22 cellular contexts compared by ENCODE assay signal in the genomic region with DNA sequence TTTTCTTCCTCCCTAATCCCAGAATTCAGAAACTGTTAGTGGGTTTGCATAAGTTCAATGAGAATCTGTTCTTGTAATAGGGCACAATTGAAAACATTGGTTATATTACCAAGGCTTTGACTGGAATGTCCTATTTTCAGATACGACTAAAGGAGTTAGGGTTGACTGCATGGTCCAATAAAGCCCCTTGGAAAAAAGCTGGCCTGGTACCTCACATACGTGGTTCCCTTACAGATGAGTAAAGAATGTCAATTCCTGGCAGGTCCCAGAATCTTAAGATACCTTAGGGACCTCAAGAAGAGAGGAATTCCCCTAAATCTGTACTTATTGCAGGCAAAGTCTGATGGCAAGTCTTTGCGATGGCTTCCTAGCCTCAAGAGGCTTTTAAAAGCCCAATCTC. TPM values are rescaled to one million over a fixed set of nuclear protein-coding genes. Genes with fewer than 3 reads are reported as not detected.
"Had no signal": no experiment of that assay in that cellular context is flagged by ENCODE, and none has a peak within 500 bp of the region (broad histone marks: within the 10 kb centered on the region; RNA-seq: fewer than 3 reads in every experiment).

No MANE protein-coding gene starts in this region.

- H3K27ac ChIP-seq: adrenal gland, cardiac muscle cell, esophagus muscularis mucosa, hepatocyte, right atrium auricular region had no signal

- H3K27me3 Mint-ChIP-seq: activated CD8-positive, alpha-beta T cell treated with anti-CD3 and anti-CD28 coated beads for 36 hours; activated naive CD4-positive, alpha-beta T cell treated with anti-CD3 and anti-CD28 coated beads, Interleukin-2, amount 50 U/mL, for 24 hours; naive thymus-derived CD4-positive, alpha-beta T cell had no signal

- H3K4me3 Mint-ChIP-seq: activated CD8-positive, alpha-beta T cell treated with anti-CD3 and anti-CD28 coated beads for 36 hours; activated naive CD4-positive, alpha-beta T cell treated with anti-CD3 and anti-CD28 coated beads, Interleukin-2, amount 50 U/mL, for 24 hours; activated T-cell treated with anti-CD3 and anti-CD28 coated beads, Interleukin-2, amount 50 U/mL, for 4 hours; T-helper 1 cell treated with Interleukin-12 subunit alpha and Interleukin-12 subunit beta and Interleukin-4 antibody, amounts not matched to agents 30 μg/mL and 1 μg/mL, for 36 hours had no signal

- DNase-seq: activated CD4-positive, alpha-beta T cell treated with anti-CD3 and anti-CD28 coated beads for 4 hours; activated CD8-positive, alpha-beta T cell treated with anti-CD3 and anti-CD28 coated beads for 36 hours; activated effector memory CD4-positive, alpha-beta T cell treated with Interleukin-2 at 50 U/mL for 16 hours; activated T-cell treated with anti-CD3 and anti-CD28 coated beads, Interleukin-2, amount 50 U/mL, for 4 hours; adrenal gland; mammary epithelial cell; stimulated activated CD4-positive, alpha-beta T cell treated with anti-CD3 and anti-CD28 coated beads, Interleukin-4, amount 100 ng/mL, for 24 hours; substantia nigra; trophoblast cell had no signal

- ATAC-seq: activated CD8-positive, alpha-beta T cell treated with anti-CD3 and anti-CD28 coated beads for 36 hours; activated T-cell treated with anti-CD3 and anti-CD28 coated beads, Interleukin-2, amount 50 U/mL, for 4 hours; naive thymus-derived CD4-positive, alpha-beta T cell had no signal

- H3K4me3 ChIP-seq: adrenal gland, cardiac muscle cell, esophagus muscularis mucosa, hepatocyte, right atrium auricular region had no signal

- H3K27me3 ChIP-seq: adrenal gland, cardiac muscle cell, hepatocyte, right atrium auricular region had no signal

- H3K9me3 Mint-ChIP-seq: activated naive CD4-positive, alpha-beta T cell treated with anti-CD3 and anti-CD28 coated beads, Interleukin-2, amount 50 U/mL, for 24 hours; activated T-cell treated with anti-CD3 and anti-CD28 coated beads, Interleukin-2, amount 50 U/mL, for 4 hours; T-helper 1 cell treated with Interleukin-12 subunit alpha and Interleukin-12 subunit beta and Interleukin-4 antibody, amounts not matched to agents 30 μg/mL and 1 μg/mL, for 36 hours had no signal

- H3K27ac Mint-ChIP-seq: activated CD8-positive, alpha-beta T cell treated with anti-CD3 and anti-CD28 coated beads for 36 hours; T-helper 1 cell treated with Interleukin-12 subunit alpha and Interleukin-12 subunit beta and Interleukin-4 antibody, amounts not matched to agents 30 μg/mL and 1 μg/mL, for 36 hours had no signal

- H3K36me3 ChIP-seq: adrenal gland, right atrium auricular region had no signal

- FAIRE-seq: colon had no signal

- H3K9me3 ChIP-seq: adrenal gland, esophagus muscularis mucosa, right atrium auricular region had no signal

RNA-seq across cellular contexts. Expression of gene PTK6, which starts 12.0 kb away (rescaled TPM):
- total RNA-seq: cardiac muscle cell, glomerular endothelial cell, right atrium auricular region, skeletal muscle tissue had no signal

RNA-seq across cellular contexts. Expression of gene SRMS, which starts 22.4 kb away (rescaled TPM):
- total RNA-seq: activated CD8-positive, alpha-beta T cell treated with anti-CD3 and anti-CD28 coated beads for 36 hours; activated T-cell treated with anti-CD3 and anti-CD28 coated beads, Interleukin-2, amount 50 U/mL, for 4 hours; adrenal gland; cardiac muscle cell; esophagus muscularis mucosa; fibroblast of villous mesenchyme; glomerular endothelial cell; hepatocyte; mononuclear cell; posterior vena cava; right atrium auricular region; skeletal muscle tissue had no signal
- polyA plus RNA-seq: adrenal gland; cardiac muscle cell; hepatocyte; naive thymus-derived CD4-positive, alpha-beta T cell had no signal

RNA-seq across cellular contexts. Expression of gene FNDC11, which starts 28.8 kb away (rescaled TPM):
- total RNA-seq: right atrium auricular region had no signal
